Comparison of ENCODE assay signal across 9 cellular contexts in the genomic region with DNA sequence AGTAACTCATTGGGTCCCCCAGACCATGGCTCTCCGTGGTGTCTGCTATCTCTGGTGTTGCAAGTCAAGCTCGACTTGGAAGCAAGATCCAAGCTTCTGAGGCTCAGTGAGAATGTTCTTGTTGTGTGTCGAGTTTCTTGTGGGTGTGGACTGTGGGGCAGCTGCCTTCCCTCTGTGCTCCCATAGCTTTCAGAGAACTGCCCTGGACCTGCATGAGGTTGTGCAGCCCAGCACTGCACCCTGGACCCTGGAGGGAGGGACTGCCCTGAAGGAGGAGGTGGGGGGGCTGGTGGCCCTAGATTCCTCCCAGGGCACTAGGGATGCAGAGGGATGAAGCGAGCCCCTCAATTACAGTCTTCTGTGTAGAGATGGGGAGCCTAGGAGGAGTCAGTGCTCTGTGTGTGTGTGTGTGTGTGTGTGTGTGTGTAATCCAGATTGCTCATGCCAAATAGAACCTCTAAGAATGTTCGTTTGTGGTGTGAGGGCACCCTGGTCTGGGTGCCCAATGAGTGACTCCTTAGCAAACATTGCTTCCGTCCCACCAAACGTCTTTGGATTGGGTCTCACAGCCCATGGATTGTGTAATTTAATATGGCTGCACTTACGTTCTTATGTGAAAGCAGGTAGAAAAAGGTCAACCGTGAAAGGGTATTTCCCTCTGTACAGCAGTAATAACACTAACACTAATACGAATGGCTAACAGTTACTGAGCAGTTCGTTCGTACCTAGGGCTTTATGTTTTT.
DNase-seq lines count a peak whose midpoint lies in the region; ATAC-seq and TF ChIP-seq lines count a peak whose summit lies in the region.
"Had no signal": no experiment of that assay in that cellular context is flagged by ENCODE, and none has a peak within 500 bp of the region (broad histone marks: within the 10 kb centered on the region; RNA-seq: fewer than 3 reads in every experiment).

No MANE protein-coding gene starts in this region.

- peak overlapping the region; percentile 91 to 98 (median 94) for H3K27ac Mint-ChIP-seq in naive B cell

- TF ChIP-seq CTCF in GM12865 (IDR thresholded peaks at IDR 0.05; ENCODE audit: insufficient read depth, low read depth, low read length, missing control alignments), result no peak

- H3K4me1 Mint-ChIP-seq in naive B cell, result peaks cover 39 to 65% (median 63%) of the 10 kb centered on the region in 3 donors

- peak; percentile 25 for DNase-seq in GM12865 (ENCODE audit: low read depth)
- DNase-seq in SKM-1 treated with dmso at 0.1 percent for 144 hours (lab: John Stamatoyannopoulos, UW; ENCODE audit: unreplicated experiment), result peak; percentile 56
- DNase-seq in naive B cell, result no peak
- DNase-seq in NCI-H82 treated with DMSO at 0.1 percent for 48 hours (lab: John Stamatoyannopoulos, UW; ENCODE audit: unreplicated experiment), result no peak
- DNase-seq in NCI-H526 treated with DMSO at 0.1 percent for 48 hours (lab: John Stamatoyannopoulos, UW), result no peak
- DNase-seq: NCI-H1417 had no signal

- no peak overlapping the region for H3K4me3 ChIP-seq in GM12865 (ENCODE audit: low read depth, low read length)

- no peaks in the 10 kb centered on the region for H3K9me3 Mint-ChIP-seq in naive B cell

- ATAC-seq in HG02759 (IDR thresholded peaks at IDR 0.05; ENCODE audit: unreplicated experiment), result peak; percentile 48
- peak; percentile 45 to 52 for ATAC-seq in naive B cell (ENCODE audit: low read depth in 2 of 2)
- ATAC-seq in HG02870 (IDR thresholded peaks at IDR 0.05; ENCODE audit: unreplicated experiment), result no peak
- no peak for ATAC-seq in GM18868 (IDR thresholded peaks at IDR 0.05; ENCODE audit: unreplicated experiment)

- H3K4me3 Mint-ChIP-seq in naive B cell, result peak overlapping the region; percentile 69 to 93 (median 87)

- H3K27me3 Mint-ChIP-seq in naive B cell, result no peaks in the 10 kb centered on the region

- H3K36me3 Mint-ChIP-seq in naive B cell, result no peaks in the 10 kb centered on the region

Comparison
In these comparisons a context has a peak if more than half of its experiments do, and no peak if none do; other contexts are left out.
1. DNase-seq: peak in GM12865 (single experiment) and SKM-1 treated with dmso at 0.1 percent for 144 hours (single experiment); none in naive B cell (single experiment), NCI-H82 treated with DMSO at 0.1 percent for 48 hours (single experiment) and NCI-H526 treated with DMSO at 0.1 percent for 48 hours (single experiment).
2. ATAC-seq: peak in HG02759 (single experiment) and naive B cell (2 of 2); none in HG02870 (single experiment) and GM18868 (single experiment).